8 cellular contexts compared by ENCODE assay signal in genomic region chr16:81036751-81037350, GRCh38. TPM values are rescaled to one million over a fixed set of nuclear protein-coding genes. Genes with fewer than 3 reads are reported as not detected.
DNase-seq lines count a peak whose midpoint lies in the region; ATAC-seq and TF ChIP-seq lines count a peak whose summit lies in the region.

No MANE protein-coding gene starts in this region.

- ATAC-seq in Right ventricle myocardium inferior, result no peak
- ATAC-seq in activated naive CD4-positive, alpha-beta T cell treated with anti-CD3 and anti-CD28 coated beads, Interleukin-2, amount 50 U/mL, for 72 hours, result no peak

- intact Hi-C loops in Right ventricle myocardium inferior (cut with DNase I), result loop anchor here (2.0 to 10.0 kb wide), 3 partner anchors 40 to 280 kb away; partner anchors contain the start of gene C16orf46

- H3K9me3 Mint-ChIP-seq in activated naive CD4-positive, alpha-beta T cell treated with anti-CD3 and anti-CD28 coated beads, Interleukin-2, amount 50 U/mL, for 72 hours, result no peaks in the 10 kb centered on the region
- no peaks in the 10 kb centered on the region for H3K9me3 Mint-ChIP-seq in immature natural killer cell

- H3K4me1 ChIP-seq in cardiac muscle cell (ENCODE audit: low read depth) (peaks cover 25% of the 10 kb centered on the region), subcutaneous abdominal adipose tissue (ENCODE audit: control insufficient read depth in 5 of 5, insufficient read depth in 5 of 5, low read length in 5 of 5) (peaks cover 4 to 25% (median 20%) of the 10 kb centered on the region in 5 donors)

- H3K27ac Mint-ChIP-seq in activated naive CD4-positive, alpha-beta T cell treated with anti-CD3 and anti-CD28 coated beads, Interleukin-2, amount 50 U/mL, for 72 hours, result peak overlapping the region; percentile 14 to 49
- H3K27ac Mint-ChIP-seq in immature natural killer cell, result peak overlapping the region; percentile 77 to 91 (median 83)

- peak overlapping the region; percentile 86 to 91 (median 88) for H3K9ac ChIP-seq in subcutaneous abdominal adipose tissue (ENCODE audit: low read length in 5 of 5)

- H3K4me3 ChIP-seq in cardiac muscle cell (peak overlapping the region; percentile 92), subcutaneous abdominal adipose tissue (ENCODE audit: low read depth in 1 of 5, low read length in 5 of 5) (peak overlapping the region; percentile 78 to 91 (median 81))

- no peaks in the 10 kb centered on the region for H3K9me3 ChIP-seq in cardiac muscle cell (ENCODE audit: low read depth)
- H3K9me3 ChIP-seq in subcutaneous abdominal adipose tissue (ENCODE audit: control insufficient read depth in 5 of 5, low read length in 5 of 5), result no peaks in the 10 kb centered on the region

- peaks cover 3% of the 10 kb centered on the region for H3K36me3 ChIP-seq in cardiac muscle cell
- peaks cover under 1 to 14% (median 6%) of the 10 kb centered on the region in 5 donors for H3K36me3 ChIP-seq in subcutaneous abdominal adipose tissue (ENCODE audit: control insufficient read depth in 5 of 5, insufficient read depth in 5 of 5, low read length in 5 of 5)

- H3K4me3 Mint-ChIP-seq in immature natural killer cell, result peak overlapping the region; percentile 81 to 87 (median 85)

- DNase-seq in cardiac muscle cell (ENCODE audit: low read depth in 1 of 2, low spot score in 1 of 2), result no peak
- no peak for DNase-seq in Right ventricle myocardium inferior (ENCODE audit: missing footprints)
- no peak for DNase-seq in activated naive CD4-positive, alpha-beta T cell treated with anti-CD3 and anti-CD28 coated beads, Interleukin-2, amount 50 U/mL, for 72 hours (ENCODE audit: low spot score in 2 of 2)
- DNase-seq in immature natural killer cell, result no peak
- no peak for DNase-seq in NCI-H1092 treated with DMSO at 0.1 percent for 48 hours (lab: John Stamatoyannopoulos, UW)
- no peak for DNase-seq in DMS114 treated with DMSO at 0.1 percent for 48 hours (lab: John Stamatoyannopoulos, UW; ENCODE audit: unreplicated experiment)
- DNase-seq in NK-92 (lab: John Stamatoyannopoulos, UW; ENCODE audit: unreplicated experiment), result no peak

- H3K27me3 ChIP-seq in cardiac muscle cell (no peaks in the 10 kb centered on the region), subcutaneous abdominal adipose tissue (ENCODE audit: control insufficient read depth in 5 of 5, insufficient read depth in 4 of 5, low read length in 5 of 5) (no peaks in the 10 kb centered on the region)

- peaks cover 25 to 30% of the 10 kb centered on the region in 2 donors for H3K4me1 Mint-ChIP-seq in immature natural killer cell

- no peak for TF ChIP-seq CTCF in cardiac muscle cell (IDR thresholded peaks at IDR 0.05; ENCODE audit: low read depth, low read length)

- no peak overlapping the region for H3K27ac ChIP-seq in cardiac muscle cell
- H3K27ac ChIP-seq in subcutaneous abdominal adipose tissue (ENCODE audit: low read depth, low read length), result peak overlapping the region; percentile 70

- peaks cover 0 to 6% (median 6%) of the 10 kb centered on the region in 3 donors for H3K27me3 Mint-ChIP-seq in immature natural killer cell (ENCODE audit: low read depth in 3 of 3)

- H3K36me3 Mint-ChIP-seq in activated naive CD4-positive, alpha-beta T cell treated with anti-CD3 and anti-CD28 coated beads, Interleukin-2, amount 50 U/mL, for 72 hours, result peaks cover 17% of the 10 kb centered on the region in 2 donors
- H3K36me3 Mint-ChIP-seq in immature natural killer cell, result peaks cover 0 to 12% (median 0%) of the 10 kb centered on the region in 3 donors

RNA-seq across cellular contexts. Expression of gene ATMIN, which starts 1.2 kb away (rescaled TPM):
- total RNA-seq in cardiac muscle cell (25.9 and 31.0 TPM in 2 replicates), Right ventricle myocardium inferior (21.2 TPM)
- polyA plus RNA-seq in cardiac muscle cell (36.5 and 43.3 TPM in 2 replicates), immature natural killer cell (10 to 100 TPM; 25.4 to 51.0 (median 26.4) TPM)
- 10 to 100 TPM; 12.4 to 16.5 TPM for total RNA-seq in activated naive CD4-positive, alpha-beta T cell treated with anti-CD3 and anti-CD28 coated beads, Interleukin-2, amount 50 U/mL, for 72 hours

RNA-seq across cellular contexts. Expression of gene CENPN, which starts 29.8 kb away (rescaled TPM):
- total RNA-seq in cardiac muscle cell, result 9.1 and 16.3 TPM in 2 replicates
- 22.1 and 28.7 TPM in 2 replicates for polyA plus RNA-seq in cardiac muscle cell
- total RNA-seq in Right ventricle myocardium inferior, result 8.9 TPM
- 10 to 100 TPM; 41.7 to 57.9 TPM for total RNA-seq in activated naive CD4-positive, alpha-beta T cell treated with anti-CD3 and anti-CD28 coated beads, Interleukin-2, amount 50 U/mL, for 72 hours
- 10 to 100 TPM in 1 of 3 donors, 1 to 10 TPM in 2; 4.5 to 11.6 (median 7.8) TPM for polyA plus RNA-seq in immature natural killer cell

RNA-seq across cellular contexts. Expression of gene CMC2, which starts 30.2 kb away (rescaled TPM):
- total RNA-seq in cardiac muscle cell, result 41.3 and 61.1 TPM in 2 replicates
- polyA plus RNA-seq in cardiac muscle cell, result 138 and 153 TPM in 2 replicates
- 130 TPM for total RNA-seq in Right ventricle myocardium inferior
- 100 to 1,000 TPM; 107 to 144 TPM for total RNA-seq in activated naive CD4-positive, alpha-beta T cell treated with anti-CD3 and anti-CD28 coated beads, Interleukin-2, amount 50 U/mL, for 72 hours
- polyA plus RNA-seq in immature natural killer cell, result 100 to 1,000 TPM in 2 of 3 donors, 10 to 100 TPM in 1; 89.9 to 132 (median 113) TPM

RNA-seq across cellular contexts. Expression of gene C16orf46, which starts 40.2 kb away (rescaled TPM):
- total RNA-seq in cardiac muscle cell (0.60 and 1.9 TPM in 2 replicates), Right ventricle myocardium inferior (0.62 TPM)
- polyA plus RNA-seq in cardiac muscle cell (0.60 and 1.7 TPM in 2 replicates), immature natural killer cell (under 1 TPM in 1 of 3 donors, not detected in 2; 0.16 TPM)
- total RNA-seq in activated naive CD4-positive, alpha-beta T cell treated with anti-CD3 and anti-CD28 coated beads, Interleukin-2, amount 50 U/mL, for 72 hours, result 1 to 10 TPM in 1 of 2 donors, under 1 TPM in 1; 0.59 to 2.4 TPM

RNA-seq across cellular contexts. Expression of gene GCSH, which starts 59.3 kb away (rescaled TPM):
- total RNA-seq in cardiac muscle cell (15.8 and 26.1 TPM in 2 replicates), Right ventricle myocardium inferior (52.3 TPM)
- polyA plus RNA-seq in cardiac muscle cell (56.2 and 78.9 TPM in 2 replicates), immature natural killer cell (10 to 100 TPM in 1 of 3 donors, 1 to 10 TPM in 2; 6.6 to 11.5 (median 8.3) TPM)
- total RNA-seq in activated naive CD4-positive, alpha-beta T cell treated with anti-CD3 and anti-CD28 coated beads, Interleukin-2, amount 50 U/mL, for 72 hours, result 10 to 100 TPM; 14.4 to 18.9 TPM
